ENCODE assay signal across 12 cellular contexts in genomic region chr16:89098767-89099430, GRCh38. TPM values are rescaled to one million over a fixed set of nuclear protein-coding genes. Genes with fewer than 3 reads are reported as not detected.
A peak's percentile ranks its signal among the peaks of the same experiment; 100 is the strongest.
DNase-seq lines count a peak whose midpoint lies in the region; ATAC-seq, FAIRE-seq and TF ChIP-seq lines count a peak whose summit lies in the region.
"Had no signal": no experiment of that assay in that cellular context is flagged by ENCODE, and none has a peak within 500 bp of the region (broad histone marks: within the 10 kb centered on the region; RNA-seq: fewer than 3 reads in every experiment).

No MANE protein-coding gene starts in this region.

- POLR2A ChIA-PET in CD4-positive, alpha-beta T cell (lab: Charles Lee) = interaction anchor here (1.2 to 3.9 kb wide), 6 partner anchors 11 to 63 kb away, joined by 3 to 102 read pairs (median 8); no protein-coding TSS in a partner anchor

- peaks cover 87% of the 10 kb centered on the region for H3K4me1 Mint-ChIP-seq in CD4-positive, alpha-beta T cell (ENCODE audit: low read depth)
- H3K4me1 Mint-ChIP-seq in activated T-helper 17 cell treated with anti-CD3 and anti-CD28 coated beads, Interleukin-2, amount 50 U/mL, for 72 hours = peaks cover 49% of the 10 kb centered on the region
- H3K4me1 Mint-ChIP-seq in natural killer cell = peaks cover 69 to 70% of the 10 kb centered on the region in 2 donors

- peak; percentile 72 for FAIRE-seq in GM12891 (lab: Jason Lieb, UNC)
- FAIRE-seq: urothelium cell line had no signal

- peaks cover 66% of the 10 kb centered on the region for H3K36me3 Mint-ChIP-seq in CD4-positive, alpha-beta T cell (ENCODE audit: low read depth)
- H3K36me3 Mint-ChIP-seq in activated T-helper 17 cell treated with anti-CD3 and anti-CD28 coated beads, Interleukin-2, amount 50 U/mL, for 72 hours (ENCODE audit: low read depth) = peaks cover 50% of the 10 kb centered on the region
- H3K36me3 Mint-ChIP-seq in natural killer cell = no peaks in the 10 kb centered on the region

- peak overlapping the region; percentile 99 for H3K27ac Mint-ChIP-seq in CD4-positive, alpha-beta T cell
- peak overlapping the region; percentile 98 for H3K27ac Mint-ChIP-seq in activated T-helper 17 cell treated with anti-CD3 and anti-CD28 coated beads, Interleukin-2, amount 50 U/mL, for 72 hours
- peak overlapping the region; percentile 69 to 71 for H3K27ac Mint-ChIP-seq in natural killer cell

- CTCF ChIA-PET in CD4-positive, alpha-beta T cell (lab: Charles Lee) = interaction anchor here (2.0 kb wide), 1 partner anchor 17 kb away, joined by 9 read pairs; no protein-coding TSS in a partner anchor

- no peaks in the 10 kb centered on the region for H3K9me3 ChIP-seq in CD4-positive, alpha-beta T cell (ENCODE audit: control insufficient read depth, low read length)

- no peak for TF ChIP-seq CTCF in CD4-positive, alpha-beta T cell (IDR thresholded peaks at IDR 0.05)
- no peak for TF ChIP-seq CTCF in natural killer cell (IDR thresholded peaks at IDR 0.05)

- TF ChIP-seq POLR2A in GM12891 (IDR thresholded peaks at IDR 0.05; ENCODE audit: low read depth, low read length) = no peak

- H3K27me3 ChIP-seq in CD4-positive, alpha-beta T cell (ENCODE audit: control insufficient read depth, insufficient read depth, low read length) = no peaks in the 10 kb centered on the region
- H3K27me3 ChIP-seq: hepatocyte had no signal

- intact Hi-C loops in CD4-positive, alpha-beta T cell (cut with DNase I, micrococcal nuclease) = loop anchor here (5.0 kb wide), 3 partner anchors 67 to 242 kb away; partner anchors contain the start of genes GALNS (in 1 of the 2), TRAPPC2L (in 1 of the 2) and ZNF778 (in 1 of the 2)
- intact Hi-C loops in natural killer cell (cut with micrococcal nuclease) = loop anchor here (10.0 kb wide), 1 partner anchor 116 kb away; the partner anchor contains the start of gene ZNF778

- H3K4me3 Mint-ChIP-seq in CD4-positive, alpha-beta T cell = peak overlapping the region; percentile 90
- peak overlapping the region; percentile 87 for H3K4me3 Mint-ChIP-seq in activated T-helper 17 cell treated with anti-CD3 and anti-CD28 coated beads, Interleukin-2, amount 50 U/mL, for 72 hours
- H3K4me3 Mint-ChIP-seq in natural killer cell = peak overlapping the region; percentile 68

- DNase-seq in CD4-positive, alpha-beta T cell = no peak
- no peak for DNase-seq in GM12891 (ENCODE audit: insufficient read length, low spot score)
- DNase-seq in natural killer cell = no peak
- no peak for DNase-seq in NCI-H146 treated with DMSO at 0.1 percent for 48 hours (lab: John Stamatoyannopoulos, UW; ENCODE audit: unreplicated experiment)
- DNase-seq in glomerular visceral epithelial cell (ENCODE audit: extremely low spot score) = no peak
- DNase-seq in NCI-H1048 (lab: John Stamatoyannopoulos, UW) = no peak
- DNase-seq: activated CD8-positive, alpha-beta memory T cell treated with anti-CD3 and anti-CD28 coated beads for 24 hours; NCI-H1436 had no signal

- no peaks in the 10 kb centered on the region for H3K9me3 Mint-ChIP-seq in CD4-positive, alpha-beta T cell
- H3K9me3 Mint-ChIP-seq in activated T-helper 17 cell treated with anti-CD3 and anti-CD28 coated beads, Interleukin-2, amount 50 U/mL, for 72 hours = no peaks in the 10 kb centered on the region
- no peaks in the 10 kb centered on the region for H3K9me3 Mint-ChIP-seq in natural killer cell

- ATAC-seq in CD4-positive, alpha-beta T cell (ENCODE audit: poor library complexity) = no peak
- no peak for ATAC-seq in activated T-helper 17 cell treated with anti-CD3 and anti-CD28 coated beads, Interleukin-2, amount 50 U/mL, for 72 hours (replicated peaks)
- ATAC-seq in natural killer cell = no peak
- ATAC-seq: esophagus mucosa had no signal

- H3K27me3 Mint-ChIP-seq in CD4-positive, alpha-beta T cell = no peaks in the 10 kb centered on the region
- no peaks in the 10 kb centered on the region for H3K27me3 Mint-ChIP-seq in activated T-helper 17 cell treated with anti-CD3 and anti-CD28 coated beads, Interleukin-2, amount 50 U/mL, for 72 hours
- H3K27me3 Mint-ChIP-seq in natural killer cell (ENCODE audit: low read depth in 2 of 2) = no peaks in the 10 kb centered on the region

- H3K27ac ChIP-seq in CD4-positive, alpha-beta T cell (ENCODE audit: low read depth, low read length) = peak overlapping the region; percentile 51

TF ChIP-seq in GM12891, 5 proteins besides CTCF, POLR2A, EP300 and RAD21:
- TF ChIP-seq POLR2AphosphoS5 (IDR thresholded peaks at IDR 0.05; ENCODE audit: low read depth, low read length) = no peak
- no peak for TF ChIP-seq SPI1 (IDR thresholded peaks at IDR 0.05; ENCODE audit: low read depth, low read length)
- TF ChIP-seq PAX5 (IDR thresholded peaks at IDR 0.05; ENCODE audit: insufficient read depth, low read length, severe bottlenecking) = no peak
- no peak for TF ChIP-seq TAF1 (IDR thresholded peaks at IDR 0.05; ENCODE audit: low read depth, low read length)
- TF ChIP-seq POU2F2 (IDR thresholded peaks at IDR 0.05; ENCODE audit: low read depth, low read length) = no peak

RNA-seq across cellular contexts. Expression of gene ACSF3, which starts 5.2 kb away (rescaled TPM):
- 10 to 100 TPM; 44.7 to 49.5 TPM for total RNA-seq in CD4-positive, alpha-beta T cell
- 24.9 TPM for polyA plus RNA-seq in GM12891 (2012; ENCODE audit: low read depth, missing spikeins)
- 10 to 100 TPM; 35.4 to 47.9 TPM for total RNA-seq in activated T-helper 17 cell treated with anti-CD3 and anti-CD28 coated beads, Interleukin-2, amount 50 U/mL, for 72 hours
- 10 to 100 TPM; 45.0 to 71.4 (median 51.6) TPM for total RNA-seq in natural killer cell
